8 cellular contexts compared by ENCODE assay signal in the genomic region with DNA sequence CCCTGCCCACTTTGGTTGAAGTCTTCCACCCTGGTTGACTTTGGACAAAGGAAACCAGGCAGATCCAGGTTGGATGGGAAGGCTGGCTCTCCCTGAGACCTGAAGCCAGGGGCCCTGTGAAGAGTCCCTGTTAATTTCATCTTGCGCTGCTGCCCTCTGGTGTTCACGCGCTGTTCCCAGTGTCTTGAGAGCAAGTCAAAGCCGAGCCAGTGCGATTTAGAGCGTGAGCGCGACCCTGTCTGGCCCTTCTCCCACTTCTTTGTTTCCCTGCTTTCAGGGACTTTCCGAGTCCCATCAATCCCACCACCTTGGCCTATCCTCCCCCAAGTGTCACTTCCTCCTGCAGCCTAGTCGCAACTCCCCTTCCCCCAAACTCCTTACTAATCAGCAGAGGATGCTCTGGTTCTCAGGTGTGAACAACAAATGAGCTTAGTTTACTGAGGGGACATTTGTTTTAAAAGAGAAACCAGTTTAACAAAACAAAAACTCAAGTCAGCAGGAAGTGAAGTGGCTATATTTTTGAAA. TPM values are rescaled to one million over a fixed set of nuclear protein-coding genes. Genes with fewer than 3 reads are reported as not detected.
DNase-seq lines count a peak whose midpoint lies in the region; ATAC-seq and TF ChIP-seq lines count a peak whose summit lies in the region.

No MANE protein-coding gene starts in this region.

- POLR2A ChIA-PET in activated CD4-positive, alpha-beta T cell treated with anti-CD3 and anti-CD28 coated beads for 36 hours (lab: Charles Lee): interaction anchor here (0.6 to 2.3 kb wide), 7 partner anchors 71 to 157 kb away, joined by 3 to 15 read pairs (median 3); no protein-coding TSS in a partner anchor

- peak overlapping the region; percentile 95 for H3K27ac Mint-ChIP-seq in activated CD4-positive, alpha-beta T cell treated with anti-CD3 and anti-CD28 coated beads for 36 hours

- no peaks in the 10 kb centered on the region for H3K4me1 ChIP-seq in mesenchymal stem cell (ENCODE audit: control insufficient read depth, insufficient read depth, low read depth, low read length)

- H3K36me3 ChIP-seq in mesenchymal stem cell (ENCODE audit: control insufficient read depth in 1 of 2, insufficient read depth in 2 of 2, low read depth in 1 of 2, low read length in 2 of 2): no peaks in the 10 kb centered on the region

- peak; percentile 64 to 93 (median 88) for TF ChIP-seq CTCF in dorsolateral prefrontal cortex (IDR thresholded peaks at IDR 0.05 in 54 of 56, conservative IDR thresholded peaks at IDR 0.05 in 2 of 56; ENCODE audit: low read depth in 1 of 56, partially characterized antibody in 56 of 56)

- H3K9me3 ChIP-seq in mesenchymal stem cell (ENCODE audit: control insufficient read depth, low read length): peaks cover 6% of the 10 kb centered on the region

- no peak overlapping the region for H3K4me2 ChIP-seq in mesenchymal stem cell (ENCODE audit: low read length, poor library complexity, severe bottlenecking)

- H2AK5ac ChIP-seq in mesenchymal stem cell (ENCODE audit: low read length, severe bottlenecking): no peak overlapping the region

- no peaks in the 10 kb centered on the region for H3K27me3 Mint-ChIP-seq in activated CD4-positive, alpha-beta T cell treated with anti-CD3 and anti-CD28 coated beads for 36 hours

- ATAC-seq in GM18861 (IDR thresholded peaks at IDR 0.05; ENCODE audit: unreplicated experiment): peak; percentile 27
- peak; percentile 24 for ATAC-seq in HG03460 (IDR thresholded peaks at IDR 0.05; ENCODE audit: unreplicated experiment)
- peak; percentile 70 for ATAC-seq in activated CD4-positive, alpha-beta T cell treated with anti-CD3 and anti-CD28 coated beads for 36 hours
- no peak for ATAC-seq in HG02840 (IDR thresholded peaks at IDR 0.05; ENCODE audit: low FRiP score, unreplicated experiment)

- no peak overlapping the region for H2BK12ac ChIP-seq in mesenchymal stem cell (ENCODE audit: low read length in 2 of 2)

- H3K23ac ChIP-seq in mesenchymal stem cell (ENCODE audit: low read length in 2 of 2): no peak overlapping the region

- no peak overlapping the region for H3K18ac ChIP-seq in mesenchymal stem cell (ENCODE audit: low read depth in 1 of 2, low read length in 2 of 2)

- H3K9me3 Mint-ChIP-seq in activated CD4-positive, alpha-beta T cell treated with anti-CD3 and anti-CD28 coated beads for 36 hours (ENCODE audit: low read depth): peaks cover 5% of the 10 kb centered on the region

- no peak overlapping the region for H4K91ac ChIP-seq in mesenchymal stem cell (ENCODE audit: low read length)

- 4% methylated on average over 9 of the region's 10 CpGs for WGBS in mesenchymal stem cell

- peak overlapping the region; percentile 71 for H3K4me3 Mint-ChIP-seq in activated CD4-positive, alpha-beta T cell treated with anti-CD3 and anti-CD28 coated beads for 36 hours

- peak overlapping the region; percentile 15 for H2AFZ ChIP-seq in mesenchymal stem cell (ENCODE audit: low read depth, low read length)

- peak; percentile 96 for DNase-seq in activated CD4-positive, alpha-beta T cell treated with anti-CD3 and anti-CD28 coated beads for 36 hours
- DNase-seq in dorsolateral prefrontal cortex: peak; percentile 76 to 95 (median 86)
- peak; percentile 83 for DNase-seq in mesenchymal stem cell
- peak; percentile 74 to 91 for DNase-seq in stimulated activated CD8-positive, alpha-beta memory T cell treated with anti-CD3 and anti-CD28 coated beads, Interleukin-2, amount 100 ng/mL, for 48 hours (ENCODE audit: low read depth in 2 of 2)
- DNase-seq in NCI-H2029 treated with DMSO at 0.1 percent for 48 hours (lab: John Stamatoyannopoulos, UW): no peak

- H3K4me1 Mint-ChIP-seq in activated CD4-positive, alpha-beta T cell treated with anti-CD3 and anti-CD28 coated beads for 36 hours: peaks cover 86% of the 10 kb centered on the region

- H3K4me3 ChIP-seq in dorsolateral prefrontal cortex (peak overlapping the region in 18 of 59 donors; percentile 2 to 35 (median 22)), mesenchymal stem cell (ENCODE audit: insufficient read depth in 1 of 2, low read depth in 1 of 2, low read length in 2 of 2) (no peak overlapping the region)

- no peak overlapping the region for H4K8ac ChIP-seq in mesenchymal stem cell (ENCODE audit: low read length)

- H2BK120ac ChIP-seq in mesenchymal stem cell (ENCODE audit: low read depth, low read length): no peak overlapping the region

- H3K27ac ChIP-seq in dorsolateral prefrontal cortex: no peak overlapping the region
- H3K27ac ChIP-seq in mesenchymal stem cell (ENCODE audit: low read length, poor library complexity, severe bottlenecking): no peak overlapping the region

- peaks cover 0 to 9% (median 0%) of the 10 kb centered on the region in 45 donors for H3K27me3 ChIP-seq in dorsolateral prefrontal cortex
- no peaks in the 10 kb centered on the region for H3K27me3 ChIP-seq in mesenchymal stem cell (ENCODE audit: control insufficient read depth in 1 of 2, insufficient read depth in 1 of 2, low read length in 2 of 2)

- H2BK15ac ChIP-seq in mesenchymal stem cell (ENCODE audit: low read depth, poor library complexity, severe bottlenecking): no peak overlapping the region

- intact Hi-C loops in activated CD4-positive, alpha-beta T cell treated with anti-CD3 and anti-CD28 coated beads for 36 hours (cut with DNase I, micrococcal nuclease): loop anchor here (1.0 to 5.0 kb wide), 11 partner anchors 16 to 852 kb away; a partner anchor contains a TSS
- intact Hi-C loops in dorsolateral prefrontal cortex (cut with DNase I): loop anchor here (2.0 kb wide), 2 partner anchors 159 to 253 kb away; a partner anchor contains a TSS

- H3K14ac ChIP-seq in mesenchymal stem cell (ENCODE audit: low read length in 2 of 2): no peak overlapping the region

- peaks cover 7% of the 10 kb centered on the region for H3K36me3 Mint-ChIP-seq in activated CD4-positive, alpha-beta T cell treated with anti-CD3 and anti-CD28 coated beads for 36 hours (ENCODE audit: low read depth)

- H3K9ac ChIP-seq in mesenchymal stem cell (ENCODE audit: low read length): peak overlapping the region; percentile 76

- H3K79me1 ChIP-seq in mesenchymal stem cell (replicated peaks; ENCODE audit: low read length, poor library complexity, severe bottlenecking): no peaks in the 10 kb centered on the region

- CTCF ChIA-PET in activated CD4-positive, alpha-beta T cell treated with anti-CD3 and anti-CD28 coated beads for 36 hours (lab: Charles Lee): interaction anchor here (0.6 to 7.3 kb wide), 42 partner anchors 9 to 331 kb away, joined by 3 to 68 read pairs (median 5); a partner anchor contains a TSS

- no peak overlapping the region for H2BK5ac ChIP-seq in mesenchymal stem cell (ENCODE audit: low read depth, low read length, poor library complexity, severe bottlenecking)

- no peak overlapping the region for H3K4ac ChIP-seq in mesenchymal stem cell (ENCODE audit: low read depth in 1 of 2, low read length in 2 of 2)

RNA-seq across cellular contexts. Expression of a gene that starts 25.8 kb away (rescaled TPM):
- total RNA-seq in activated CD4-positive, alpha-beta T cell treated with anti-CD3 and anti-CD28 coated beads for 36 hours: not detected
- total RNA-seq in dorsolateral prefrontal cortex: under 1 TPM in 5 of 120 experiments, not detected in 115; 0.19 to 0.31 (median 0.21) TPM
- polyA plus RNA-seq in mesenchymal stem cell (2013, experiment 1 of 2): 0.14 TPM
- polyA plus RNA-seq in mesenchymal stem cell (2013, experiment 2 of 2): 0.18 TPM
